ENCODE assay signal across 19 cellular contexts in genomic region chr9:34373749-34374148, GRCh38. TPM values are rescaled to one million over a fixed set of nuclear protein-coding genes. Genes with fewer than 3 reads are reported as not detected.
DNase-seq lines count a peak whose midpoint lies in the region; ATAC-seq, FAIRE-seq and TF ChIP-seq lines count a peak whose summit lies in the region.
"Had no signal": no experiment of that assay in that cellular context is flagged by ENCODE, and none has a peak within 500 bp of the region (broad histone marks: within the 10 kb centered on the region; RNA-seq: fewer than 3 reads in every experiment).

No MANE protein-coding gene starts in this region.

- peaks cover 22% of the 10 kb centered on the region for H3K79me2 ChIP-seq in HepG2 (ENCODE audit: insufficient read depth, low read length)

- TF ChIP-seq EP300 in HepG2 (IDR thresholded peaks at IDR 0.05; ENCODE audit: low read depth in 2 of 2, low read length in 2 of 2) (no peak), HepG2 (CRISPR knock-in tag; IDR thresholded peaks at IDR 0.05; ENCODE audit: borderline replicate concordance) (no peak)

- ATAC-seq in HepG2 (no peak), GM21717 (IDR thresholded peaks at IDR 0.05; ENCODE audit: unreplicated experiment) (no peak), GM21367 (IDR thresholded peaks at IDR 0.05; ENCODE audit: unreplicated experiment) (no peak)
- ATAC-seq: HCT116 had no signal

- peaks cover 34% of the 10 kb centered on the region for H3K4me1 ChIP-seq in HepG2 (ENCODE audit: insufficient read depth, low read length)

- H3K9me3 Mint-ChIP-seq in osteocyte (ENCODE audit: unreplicated experiment) = no peaks in the 10 kb centered on the region
- peaks cover 2% of the 10 kb centered on the region for H3K9me3 Mint-ChIP-seq in type B pancreatic cell

- H3K4me2 ChIP-seq in HepG2 (ENCODE audit: low read depth, low read length) = peak overlapping the region; percentile 99

- H3K4me1 Mint-ChIP-seq in osteocyte (ENCODE audit: unreplicated experiment) (peaks cover 8% of the 10 kb centered on the region), type B pancreatic cell (ENCODE audit: unreplicated experiment) (peaks cover 12% of the 10 kb centered on the region)

- H3K4me3 Mint-ChIP-seq in osteocyte (ENCODE audit: unreplicated experiment) (no peak overlapping the region), type B pancreatic cell (peak overlapping the region; percentile 7)

- H4K20me1 ChIP-seq in HepG2 (ENCODE audit: insufficient read depth, low read length) = no peaks in the 10 kb centered on the region

- peaks cover 22 to 33% of the 10 kb centered on the region in 2 experiments for H3K36me3 ChIP-seq in HepG2 (replicated peaks in 1 of 2; ENCODE audit: control insufficient read depth in 1 of 2, insufficient read depth in 2 of 2, low read length in 2 of 2)

- no peak overlapping the region for H2AFZ ChIP-seq in HepG2 (ENCODE audit: low read length)

- H3K9ac ChIP-seq in HepG2 (ENCODE audit: insufficient read depth, low read depth, low read length) = no peak overlapping the region

- H3K4me3 ChIP-seq in HepG2 (replicated peaks in 1 of 3; ENCODE audit: insufficient read depth in 1 of 3, low read depth in 2 of 3, low read length in 3 of 3) = peak overlapping the region in 1 of 3 experiments; percentile 79; a peak in 1 of 6 replicates

- no peaks in the 10 kb centered on the region for H3K27me3 Mint-ChIP-seq in osteocyte (ENCODE audit: unreplicated experiment)
- H3K27me3 Mint-ChIP-seq in type B pancreatic cell = peaks cover 8% of the 10 kb centered on the region

- H3K36me3 Mint-ChIP-seq in osteocyte (ENCODE audit: unreplicated experiment) (no peaks in the 10 kb centered on the region), type B pancreatic cell (peaks cover 17% of the 10 kb centered on the region)

- DNase-seq in MV-4-11 (lab: John Stamatoyannopoulos, UW) (peak; percentile 29), HepG2 (ENCODE audit: low spot score) (no peak), osteocyte (ENCODE audit: extremely low spot score, unreplicated experiment) (peak; percentile 56), type B pancreatic cell (ENCODE audit: extremely low spot score, unreplicated experiment) (no peak)
- DNase-seq in activated CD4-positive, CD25-positive, alpha-beta regulatory T cell (lab: John Stamatoyannopoulos, UW) = no peak
- DNase-seq: AML-193, DMS 273 treated with DMSO at 0.1 percent for 48 hours, GOT3, KBM-7, NCI-H1105 treated with DMSO at 0.1 percent for 48 hours, NCI-H1694, NCI-H2081 treated with DMSO at 0.1 percent for 48 hours, NCI-H748 treated with DMSO at 0.1 percent for 48 hours, SHP77 treated with DMSO at 0.1 percent for 48 hours had no signal

- no peak for TF ChIP-seq POLR2A in HepG2 (IDR thresholded peaks at IDR 0.05; ENCODE audit: insufficient read depth in 1 of 2, low read depth in 2 of 2, low read length in 2 of 2)

- H3K27ac Mint-ChIP-seq in osteocyte (ENCODE audit: unreplicated experiment) (no peak overlapping the region), type B pancreatic cell (peak overlapping the region; percentile 11)

- H3K27ac ChIP-seq in HepG2 (ENCODE audit: extremely low read length, insufficient read depth, low read length) = peak overlapping the region; percentile 85

- no peak for FAIRE-seq in HepG2 (lab: Jason Lieb, UNC)
- FAIRE-seq: G401.6, RCC 7860 had no signal

- TF ChIP-seq CTCF in HepG2 (CRISPR knock-in tag; IDR thresholded peaks at IDR 0.05) (no peak), osteocyte (IDR thresholded peaks at IDR 0.05) (no peak), type B pancreatic cell (conservative IDR thresholded peaks at IDR 0.05) (no peak)

- BruUV-seq in HepG2 (replicated peaks; lab: Mats Ljungman, UMichigan) = TSS peak; percentile 31

- H3K9me3 ChIP-seq in HepG2 (ENCODE audit: low read length) = no peaks in the 10 kb centered on the region

- no peak for TF ChIP-seq RAD21 in HepG2 (CRISPR knock-in tag; IDR thresholded peaks at IDR 0.05)

- WGBS in HepG2 (ENCODE audit: low lambda C conversion rate) = 97% methylated on average over 2 of the region's 2 CpGs

- POLR2A ChIA-PET in HepG2 (lab: Yijun Ruan, JAX) = interaction anchor here (2.0 to 9.2 kb wide), 6 partner anchors 21 to 195 kb away, joined by 7 to 162 read pairs (median 20); partner anchors contain the start of gene UBAP1

- H3K27me3 ChIP-seq in HepG2 (ENCODE audit: control insufficient read depth in 1 of 2, insufficient read depth in 2 of 2, low read length in 2 of 2) = no peaks in the 10 kb centered on the region; a peak in 1 of 5 replicates

- intact Hi-C loops in HepG2 (cut with micrococcal nuclease; ENCODE audit: unreplicated experiment) = no loop called here

- CTCF ChIA-PET in HepG2 (lab: Yijun Ruan, JAX; ENCODE audit: low intra/inter-chr PET ratio, low total read pairs) = no interaction called here

- in situ Hi-C loops in HepG2 (cut with HindIII; ENCODE audit: extremely low pct_ligation_motif_present, low pct_unique_long_range_greater_than_20kb) = no loop called here

RNA-seq across cellular contexts. Expression of gene MYORG, which starts 2.9 kb away (rescaled TPM):
- total RNA-seq in HepG2 (2016; rRNA removed; fragmentation: Illumina TruSeq; extraction: Trizol) (14.3 and 22.4 TPM in 2 replicates), osteocyte (1.3 and 2.5 TPM in 2 replicates), type B pancreatic cell (ENCODE audit: low replicate concordance) (11.6 and 24.5 TPM in 2 replicates)
- total RNA-seq in HepG2 (2016; cell fraction: cytosol; rRNA removed; fragmentation: Illumina TruSeq; extraction: Trizol; ENCODE audit: low read depth) = 1.7 and 2.0 TPM in 2 replicates
- 12.6 and 22.5 TPM in 2 replicates for total RNA-seq in HepG2 (2016; cell fraction: insoluble cytoplasmic fraction; rRNA removed; fragmentation: Illumina TruSeq; extraction: Trizol)
- 9.5 and 9.9 TPM in 2 replicates for total RNA-seq in HepG2 (2016; cell fraction: membrane; rRNA removed; fragmentation: Illumina TruSeq; extraction: Trizol)
- total RNA-seq in HepG2 (2016; cell fraction: nucleus; rRNA removed; fragmentation: Illumina TruSeq; extraction: Trizol) = 28.9 and 34.2 TPM in 2 replicates
- polyA plus RNA-seq in HepG2 (2011; rRNA removed) = 11.1 and 11.9 TPM in 2 replicates
- polyA plus RNA-seq in HepG2 (2011; cell fraction: cytosol; rRNA removed) = 12.3 and 12.9 TPM in 2 replicates
- 10.1 and 11.3 TPM in 2 replicates for polyA plus RNA-seq in HepG2 (2011; cell fraction: nucleus; rRNA removed)
- 29.5 and 34.5 TPM in 2 replicates for polyA plus RNA-seq in HepG2 (2012)
- 1.9 and 2.0 TPM in 2 replicates for polyA plus RNA-seq in HepG2 (2016; cell fraction: cytosol; fragmentation: Illumina TruSeq; extraction: Trizol; ENCODE audit: low read depth)
- polyA plus RNA-seq in HepG2 (2016; cell fraction: insoluble cytoplasmic fraction; fragmentation: Illumina TruSeq; extraction: Trizol; ENCODE audit: low read depth) = 14.7 and 17.6 TPM in 2 replicates
- polyA plus RNA-seq in HepG2 (2016; cell fraction: membrane; fragmentation: Illumina TruSeq; extraction: Trizol; ENCODE audit: low read depth) = 4.6 and 5.0 TPM in 2 replicates
- polyA plus RNA-seq in HepG2 (2016; cell fraction: nucleus; fragmentation: Illumina TruSeq; extraction: Trizol; ENCODE audit: insufficient read depth, low read depth) = 47.4 and 50.2 TPM in 2 replicates
- 4.7 and 30.4 TPM in 2 replicates for polyA minus RNA-seq in HepG2 (2011; rRNA and poly(A)+ RNA removed; ENCODE audit: low replicate concordance)
- 24.9 and 26.6 TPM in 2 replicates for polyA minus RNA-seq in HepG2 (2011; cell fraction: cytosol; rRNA and poly(A)+ RNA removed)
- 5.0 and 6.7 TPM in 2 replicates for polyA minus RNA-seq in HepG2 (2011; cell fraction: nucleus; rRNA and poly(A)+ RNA removed)

RNA-seq across cellular contexts. Expression of gene NUDT2, which starts 44.4 kb away (rescaled TPM):
- 19.9 and 28.0 TPM in 2 replicates for total RNA-seq in HepG2 (2016; rRNA removed; fragmentation: Illumina TruSeq; extraction: Trizol)
- total RNA-seq in HepG2 (2016; cell fraction: cytosol; rRNA removed; fragmentation: Illumina TruSeq; extraction: Trizol; ENCODE audit: low read depth) = 10.3 and 10.9 TPM in 2 replicates
- 19.3 and 30.3 TPM in 2 replicates for total RNA-seq in HepG2 (2016; cell fraction: insoluble cytoplasmic fraction; rRNA removed; fragmentation: Illumina TruSeq; extraction: Trizol)
- total RNA-seq in HepG2 (2016; cell fraction: membrane; rRNA removed; fragmentation: Illumina TruSeq; extraction: Trizol) = 15.4 and 16.7 TPM in 2 replicates
- total RNA-seq in HepG2 (2016; cell fraction: nucleus; rRNA removed; fragmentation: Illumina TruSeq; extraction: Trizol) = 7.0 and 9.3 TPM in 2 replicates
- 19.9 and 24.6 TPM in 2 replicates for polyA plus RNA-seq in HepG2 (2011; rRNA removed)
- polyA plus RNA-seq in HepG2 (2011; cell fraction: cytosol; rRNA removed) = 24.3 and 27.3 TPM in 2 replicates
- polyA plus RNA-seq in HepG2 (2011; cell fraction: nucleus; rRNA removed) = 6.9 and 7.0 TPM in 2 replicates
- polyA plus RNA-seq in HepG2 (2012) = 11.3 and 13.8 TPM in 2 replicates
- polyA plus RNA-seq in HepG2 (2016; cell fraction: cytosol; fragmentation: Illumina TruSeq; extraction: Trizol; ENCODE audit: low read depth) = 7.8 and 8.4 TPM in 2 replicates
- 22.0 and 27.3 TPM in 2 replicates for polyA plus RNA-seq in HepG2 (2016; cell fraction: insoluble cytoplasmic fraction; fragmentation: Illumina TruSeq; extraction: Trizol; ENCODE audit: low read depth)
- polyA plus RNA-seq in HepG2 (2016; cell fraction: membrane; fragmentation: Illumina TruSeq; extraction: Trizol; ENCODE audit: low read depth) = 11.0 and 15.4 TPM in 2 replicates
- polyA plus RNA-seq in HepG2 (2016; cell fraction: nucleus; fragmentation: Illumina TruSeq; extraction: Trizol; ENCODE audit: insufficient read depth, low read depth) = 13.5 and 15.5 TPM in 2 replicates
- 12.3 and 17.3 TPM in 2 replicates for polyA minus RNA-seq in HepG2 (2011; rRNA and poly(A)+ RNA removed; ENCODE audit: low replicate concordance)
- polyA minus RNA-seq in HepG2 (2011; cell fraction: cytosol; rRNA and poly(A)+ RNA removed) = 3.1 and 4.8 TPM in 2 replicates
- polyA minus RNA-seq in HepG2 (2011; cell fraction: nucleus; rRNA and poly(A)+ RNA removed) = 3.5 and 5.1 TPM in 2 replicates
- total RNA-seq in osteocyte = 20.5 and 24.1 TPM in 2 replicates
- total RNA-seq in type B pancreatic cell (ENCODE audit: low replicate concordance) = 25.1 and 25.4 TPM in 2 replicates

RNA-seq across cellular contexts. Expression of gene KIF24, which starts 44.7 kb away (rescaled TPM):
- total RNA-seq in HepG2 (2016; rRNA removed; fragmentation: Illumina TruSeq; extraction: Trizol) = 2.8 and 3.0 TPM in 2 replicates
- total RNA-seq in HepG2 (2016; cell fraction: cytosol; rRNA removed; fragmentation: Illumina TruSeq; extraction: Trizol; ENCODE audit: low read depth) = 0.61 and 0.79 TPM in 2 replicates
- 2.9 and 3.1 TPM in 2 replicates for total RNA-seq in HepG2 (2016; cell fraction: insoluble cytoplasmic fraction; rRNA removed; fragmentation: Illumina TruSeq; extraction: Trizol)
- total RNA-seq in HepG2 (2016; cell fraction: membrane; rRNA removed; fragmentation: Illumina TruSeq; extraction: Trizol) = 0.96 and 1.1 TPM in 2 replicates
- 4.0 and 4.2 TPM in 2 replicates for total RNA-seq in HepG2 (2016; cell fraction: nucleus; rRNA removed; fragmentation: Illumina TruSeq; extraction: Trizol)
- polyA plus RNA-seq in HepG2 (2011; rRNA removed) = 1.1 TPM in 2 replicates
- 0.53 and 0.70 TPM in 2 replicates for polyA plus RNA-seq in HepG2 (2011; cell fraction: cytosol; rRNA removed)
- polyA plus RNA-seq in HepG2 (2011; cell fraction: nucleus; rRNA removed) = 1.7 and 1.9 TPM in 2 replicates
- polyA plus RNA-seq in HepG2 (2012) = 0.40 and 0.67 TPM in 2 replicates
- polyA plus RNA-seq in HepG2 (2016; cell fraction: cytosol; fragmentation: Illumina TruSeq; extraction: Trizol; ENCODE audit: low read depth) = 0.29 and 0.34 TPM in 2 replicates
- polyA plus RNA-seq in HepG2 (2016; cell fraction: insoluble cytoplasmic fraction; fragmentation: Illumina TruSeq; extraction: Trizol; ENCODE audit: low read depth) = 1.7 and 2.2 TPM in 2 replicates
- polyA plus RNA-seq in HepG2 (2016; cell fraction: membrane; fragmentation: Illumina TruSeq; extraction: Trizol; ENCODE audit: low read depth) = 0.55 and 0.58 TPM in 2 replicates
- polyA plus RNA-seq in HepG2 (2016; cell fraction: nucleus; fragmentation: Illumina TruSeq; extraction: Trizol; ENCODE audit: insufficient read depth, low read depth) = 3.6 and 4.2 TPM in 2 replicates
- polyA minus RNA-seq in HepG2 (2011; rRNA and poly(A)+ RNA removed; ENCODE audit: low replicate concordance) = 2.8 and 24.8 TPM in 2 replicates
- polyA minus RNA-seq in HepG2 (2011; cell fraction: cytosol; rRNA and poly(A)+ RNA removed) = 0.89 and 1.1 TPM in 2 replicates
- polyA minus RNA-seq in HepG2 (2011; cell fraction: nucleus; rRNA and poly(A)+ RNA removed) = 2.9 and 4.0 TPM in 2 replicates
- 1.4 and 1.5 TPM in 2 replicates for total RNA-seq in osteocyte
- total RNA-seq in type B pancreatic cell (ENCODE audit: low replicate concordance) = 3.5 and 9.6 TPM in 2 replicates

Comparison
In these comparisons a context has a peak if more than half of its experiments do, and no peak if none do; other contexts are left out.
1. DNase-seq: peak in MV-4-11 (single experiment) and osteocyte (single experiment); none in HepG2 (single experiment), type B pancreatic cell (single experiment) and activated CD4-positive, CD25-positive, alpha-beta regulatory T cell (0 of 4).